1 cellular context compared by ENCODE assay signal in the genomic region with DNA sequence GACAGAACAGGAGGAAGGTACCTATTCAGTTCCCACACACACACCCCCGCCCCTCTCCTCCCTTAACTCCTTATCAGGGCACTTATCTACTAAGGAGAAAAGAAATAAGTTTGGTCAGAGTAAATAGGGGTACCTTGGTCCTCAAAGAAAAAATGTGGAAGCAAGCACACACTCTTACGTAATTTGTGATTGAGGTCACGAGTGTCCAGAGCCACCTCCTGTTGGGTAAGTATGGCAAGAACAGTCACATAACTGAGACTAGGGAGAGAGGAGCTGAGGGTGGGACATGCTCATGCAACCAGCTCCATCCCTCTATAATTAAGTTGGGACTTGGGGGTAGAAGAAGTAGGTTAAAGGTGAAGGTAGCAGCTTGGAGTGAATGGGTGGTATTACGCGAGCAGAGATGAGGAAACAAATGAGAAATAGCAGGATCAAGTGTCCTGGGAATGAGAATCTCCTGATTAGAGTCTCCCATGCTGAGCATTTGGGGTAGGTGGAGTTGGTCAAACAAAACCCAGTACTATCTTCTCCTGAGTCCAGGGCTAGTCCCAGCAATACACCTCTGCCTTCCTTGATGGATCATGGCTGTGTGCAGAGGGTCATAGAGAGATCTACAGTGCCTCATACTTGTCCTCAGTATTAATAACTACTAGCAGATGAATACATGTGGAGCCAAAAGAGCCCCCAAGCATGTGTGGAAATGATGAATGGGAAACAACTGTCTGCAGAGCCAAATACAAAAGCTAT.
TF ChIP-seq lines count a peak whose summit lies in the region.

No MANE protein-coding gene starts in this region.

TF ChIP-seq in HepG2, 621 proteins besides CTCF, POLR2A, EP300 and RAD21 (continued from another document):
- no peak for TF ChIP-seq MEIS2 (CRISPR knock-in tag; IDR thresholded peaks at IDR 0.05)
- peak; percentile 34; the same call in 1 of the 2 replicates for TF ChIP-seq NR2C2 (CRISPR knock-in tag; IDR thresholded peaks at IDR 0.05; ENCODE audit: borderline replicate concordance)
- TF ChIP-seq, protein P1, sequence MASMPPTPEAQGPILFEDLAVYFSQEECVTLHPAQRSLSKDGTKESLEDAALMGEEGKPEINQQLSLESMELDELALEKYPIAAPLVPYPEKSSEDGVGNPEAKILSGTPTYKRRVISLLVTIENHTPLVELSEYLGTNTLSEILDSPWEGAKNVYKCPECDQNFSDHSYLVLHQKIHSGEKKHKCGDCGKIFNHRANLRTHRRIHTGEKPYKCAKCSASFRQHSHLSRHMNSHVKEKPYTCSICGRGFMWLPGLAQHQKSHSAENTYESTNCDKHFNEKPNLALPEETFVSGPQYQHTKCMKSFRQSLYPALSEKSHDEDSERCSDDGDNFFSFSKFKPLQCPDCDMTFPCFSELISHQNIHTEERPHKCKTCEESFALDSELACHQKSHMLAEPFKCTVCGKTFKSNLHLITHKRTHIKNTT (CRISPR knock-in tag; IDR thresholded peaks at IDR 0.05), result no peak
- TF ChIP-seq, protein P2, sequence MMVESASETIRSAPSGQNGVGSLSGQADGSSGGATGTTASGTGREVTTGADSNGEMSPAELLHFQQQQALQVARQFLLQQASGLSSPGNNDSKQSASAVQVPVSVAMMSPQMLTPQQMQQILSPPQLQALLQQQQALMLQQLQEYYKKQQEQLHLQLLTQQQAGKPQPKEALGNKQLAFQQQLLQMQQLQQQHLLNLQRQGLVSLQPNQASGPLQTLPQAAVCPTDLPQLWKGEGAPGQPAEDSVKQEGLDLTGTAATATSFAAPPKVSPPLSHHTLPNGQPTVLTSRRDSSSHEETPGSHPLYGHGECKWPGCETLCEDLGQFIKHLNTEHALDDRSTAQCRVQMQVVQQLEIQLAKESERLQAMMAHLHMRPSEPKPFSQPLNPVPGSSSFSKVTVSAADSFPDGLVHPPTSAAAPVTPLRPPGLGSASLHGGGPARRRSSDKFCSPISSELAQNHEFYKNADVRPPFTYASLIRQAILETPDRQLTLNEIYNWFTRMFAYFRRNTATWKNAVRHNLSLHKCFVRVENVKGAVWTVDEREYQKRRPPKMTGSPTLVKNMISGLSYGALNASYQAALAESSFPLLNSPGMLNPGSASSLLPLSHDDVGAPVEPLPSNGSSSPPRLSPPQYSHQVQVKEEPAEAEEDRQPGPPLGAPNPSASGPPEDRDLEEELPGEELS (CRISPR knock-in tag; IDR thresholded peaks at IDR 0.05), result no peak
- no peak for TF ChIP-seq NR1H2 (CRISPR knock-in tag; IDR thresholded peaks at IDR 0.05; ENCODE audit: borderline replicate concordance, low read depth)
- TF ChIP-seq ZFAT (CRISPR knock-in tag; conservative IDR thresholded peaks at IDR 0.05), result no peak
- TF ChIP-seq, protein P3, sequence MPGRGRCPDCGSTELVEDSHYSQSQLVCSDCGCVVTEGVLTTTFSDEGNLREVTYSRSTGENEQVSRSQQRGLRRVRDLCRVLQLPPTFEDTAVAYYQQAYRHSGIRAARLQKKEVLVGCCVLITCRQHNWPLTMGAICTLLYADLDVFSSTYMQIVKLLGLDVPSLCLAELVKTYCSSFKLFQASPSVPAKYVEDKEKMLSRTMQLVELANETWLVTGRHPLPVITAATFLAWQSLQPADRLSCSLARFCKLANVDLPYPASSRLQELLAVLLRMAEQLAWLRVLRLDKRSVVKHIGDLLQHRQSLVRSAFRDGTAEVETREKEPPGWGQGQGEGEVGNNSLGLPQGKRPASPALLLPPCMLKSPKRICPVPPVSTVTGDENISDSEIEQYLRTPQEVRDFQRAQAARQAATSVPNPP (CRISPR knock-in tag; IDR thresholded peaks at IDR 0.05), result no peak
- TF ChIP-seq HIVEP1 (CRISPR knock-in tag; IDR thresholded peaks at IDR 0.05), result no peak
- TF ChIP-seq, protein P4, sequence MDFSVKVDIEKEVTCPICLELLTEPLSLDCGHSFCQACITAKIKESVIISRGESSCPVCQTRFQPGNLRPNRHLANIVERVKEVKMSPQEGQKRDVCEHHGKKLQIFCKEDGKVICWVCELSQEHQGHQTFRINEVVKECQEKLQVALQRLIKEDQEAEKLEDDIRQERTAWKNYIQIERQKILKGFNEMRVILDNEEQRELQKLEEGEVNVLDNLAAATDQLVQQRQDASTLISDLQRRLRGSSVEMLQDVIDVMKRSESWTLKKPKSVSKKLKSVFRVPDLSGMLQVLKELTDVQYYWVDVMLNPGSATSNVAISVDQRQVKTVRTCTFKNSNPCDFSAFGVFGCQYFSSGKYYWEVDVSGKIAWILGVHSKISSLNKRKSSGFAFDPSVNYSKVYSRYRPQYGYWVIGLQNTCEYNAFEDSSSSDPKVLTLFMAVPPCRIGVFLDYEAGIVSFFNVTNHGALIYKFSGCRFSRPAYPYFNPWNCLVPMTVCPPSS (IDR thresholded peaks at IDR 0.05), result no peak
